ENCODE assay signal across 8 cellular contexts in the genomic region with DNA sequence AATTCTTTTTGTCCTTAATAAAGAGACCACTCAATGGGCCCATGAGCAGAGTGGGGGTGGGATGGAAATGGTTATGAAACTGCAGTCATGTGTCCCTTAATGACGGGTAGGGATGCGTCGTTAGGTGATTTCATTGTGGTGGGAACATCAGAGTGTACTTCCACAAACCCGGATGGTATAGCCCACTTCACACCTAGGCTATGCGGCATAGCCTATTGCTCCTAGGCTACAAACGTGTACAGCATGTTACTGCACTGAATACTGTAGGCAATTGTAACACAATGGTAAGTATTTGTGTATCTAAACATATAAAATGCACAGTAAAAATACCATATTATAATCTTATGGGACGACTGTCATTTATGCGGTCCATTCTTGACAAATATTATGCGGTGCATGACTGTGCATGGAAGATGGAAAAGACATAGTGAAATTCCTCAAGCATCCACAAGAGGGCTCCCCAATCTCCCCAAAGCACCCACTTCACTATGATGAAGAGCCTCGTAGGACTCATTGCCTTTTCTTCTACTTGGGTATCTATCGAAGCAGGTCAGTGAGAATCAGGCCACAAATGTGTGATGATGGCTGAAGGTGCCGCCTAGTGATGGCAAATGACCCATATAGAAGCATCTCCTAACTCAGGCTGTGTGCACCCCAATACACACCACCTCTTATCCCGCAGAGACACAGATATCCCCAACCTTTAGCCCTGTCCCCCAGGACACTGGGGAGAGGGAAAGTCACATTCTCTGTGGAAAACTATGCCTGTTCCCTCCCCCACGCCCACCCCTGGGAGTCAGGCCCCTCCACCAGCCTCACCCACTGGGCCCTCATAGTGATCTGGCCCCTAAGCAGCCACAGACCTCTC.
DNase-seq lines count a peak whose midpoint lies in the region; ATAC-seq and TF ChIP-seq lines count a peak whose summit lies in the region.

No MANE protein-coding gene starts in this region.

- no peaks in the 10 kb centered on the region for H3K79me2 ChIP-seq in OCI-LY1 (ENCODE audit: insufficient read depth, low read length)

- no peaks in the 10 kb centered on the region for H3F3A ChIP-seq in OCI-LY1 (ENCODE audit: insufficient read depth, low read length)

- no peaks in the 10 kb centered on the region for H4K20me1 ChIP-seq in OCI-LY1 (ENCODE audit: insufficient read depth, low read length)

- TF ChIP-seq CTCF in HFF-Myc (IDR thresholded peaks at IDR 0.05; ENCODE audit: low read depth, low read length, missing control alignments) (peak; percentile 75), OCI-LY1 (IDR thresholded peaks at IDR 0.05; ENCODE audit: low read length) (peak; percentile 71)

- ATAC-seq in stimulated activated naive CD8-positive, alpha-beta T cell treated with anti-CD3 and anti-CD28 coated beads, Interleukin-15, Interleukin-2, amounts not matched to agents 100 U/mL and 50 U/mL, for 24 hours = peak; percentile 83
- ATAC-seq in HG03095 (IDR thresholded peaks at IDR 0.05; ENCODE audit: unreplicated experiment) (no peak), GM21723 (IDR thresholded peaks at IDR 0.05; ENCODE audit: unreplicated experiment) (no peak)

- H3K9me3 ChIP-seq in OCI-LY1 (ENCODE audit: low read length) (no peaks in the 10 kb centered on the region), adipocyte (ENCODE audit: control insufficient read depth, low read length) (peaks cover 8% of the 10 kb centered on the region)

- no peaks in the 10 kb centered on the region for H3K9me2 ChIP-seq in OCI-LY1 (ENCODE audit: low read depth, low read length)

- H3K4me1 ChIP-seq in OCI-LY1 (ENCODE audit: insufficient read depth, low read length, severe bottlenecking) = no peaks in the 10 kb centered on the region
- H3K4me1 ChIP-seq in adipocyte (ENCODE audit: control insufficient read depth, insufficient read depth, low read length) = peaks cover 3% of the 10 kb centered on the region

- H3K4me3 ChIP-seq in HFF-Myc (replicated peaks; ENCODE audit: low read depth, low read length) (no peak overlapping the region), OCI-LY1 (ENCODE audit: low read depth, low read length, poor library complexity, severe bottlenecking) (no peak overlapping the region), adipocyte (ENCODE audit: low read length) (no peak overlapping the region)

- DNase-seq in DMS114 treated with DMSO at 0.1 percent for 48 hours (lab: John Stamatoyannopoulos, UW; ENCODE audit: unreplicated experiment) (peak; percentile 40), HFF-Myc (ENCODE audit: extremely low read depth, low read depth) (peak; percentile 27), adipocyte (ENCODE audit: low read depth) (peak; percentile 48), iPS-NIHi11 (ENCODE audit: low spot score) (peak; percentile 68)
- DNase-seq in stimulated activated naive CD8-positive, alpha-beta T cell treated with anti-CD3 and anti-CD28 coated beads, Interleukin-15, Interleukin-2, amounts not matched to agents 100 U/mL and 50 U/mL, for 24 hours = peak; percentile 29

- no peaks in the 10 kb centered on the region for H3K36me3 ChIP-seq in OCI-LY1 (ENCODE audit: insufficient read depth, low read length)
- no peaks in the 10 kb centered on the region for H3K36me3 ChIP-seq in adipocyte (ENCODE audit: control insufficient read depth, insufficient read depth, low read length, severe bottlenecking)

- no peak overlapping the region for H3K4me2 ChIP-seq in OCI-LY1 (ENCODE audit: low read length)

- no peak overlapping the region for H3K9ac ChIP-seq in OCI-LY1 (ENCODE audit: low read length)
- H3K9ac ChIP-seq in adipocyte (ENCODE audit: low read length) = no peak overlapping the region

- H2AFZ ChIP-seq in OCI-LY1 (ENCODE audit: low read length) = no peak overlapping the region

- H3K27ac ChIP-seq in OCI-LY1 (ENCODE audit: low read depth, low read length, poor library complexity, severe bottlenecking) = no peak overlapping the region

- H3K27me3 ChIP-seq in OCI-LY1 (ENCODE audit: insufficient read depth, low read length) = no peaks in the 10 kb centered on the region
- peaks cover 35% of the 10 kb centered on the region for H3K27me3 ChIP-seq in adipocyte (replicated peaks; ENCODE audit: control insufficient read depth, insufficient read depth, low read length)
